In genomic region chr2:174235680-174236079, GRCh38 we compare ENCODE assay signal across 2 cellular contexts.
TF ChIP-seq lines count a peak whose summit lies in the region.

No MANE protein-coding gene starts in this region.

TF ChIP-seq in HepG2, 621 proteins besides CTCF, POLR2A, EP300 and RAD21:
- TF ChIP-seq NFIC (IDR thresholded peaks at IDR 0.05; ENCODE audit: low read length) (no peak), ZNF547 (CRISPR knock-in tag; IDR thresholded peaks at IDR 0.05) (no peak), ZBTB20 (CRISPR knock-in tag; IDR thresholded peaks at IDR 0.05; ENCODE audit: borderline replicate concordance, low read depth) (no peak), ZNF512 (CRISPR knock-in tag; IDR thresholded peaks at IDR 0.05) (no peak), ATM (IDR thresholded peaks at IDR 0.05; ENCODE audit: borderline replicate concordance) (no peak), CENPT (CRISPR knock-in tag; IDR thresholded peaks at IDR 0.05; ENCODE audit: low read depth) (no peak), POLR2AphosphoS5 (IDR thresholded peaks at IDR 0.05; ENCODE audit: low read depth, low read length) (no peak), MAFF (IDR thresholded peaks at IDR 0.05; ENCODE audit: low read depth, low read length) (no peak), ZNF235 (CRISPR knock-in tag; IDR thresholded peaks at IDR 0.05; ENCODE audit: borderline replicate concordance) (no peak), AGO2 (optimal IDR thresholded peaks at IDR 0.05; ENCODE audit: low read depth, low read length) (no peak), HOMEZ (CRISPR knock-in tag; IDR thresholded peaks at IDR 0.05; ENCODE audit: low read depth) (no peak), FIP1L1 (IDR thresholded peaks at IDR 0.05; ENCODE audit: borderline replicate concordance, insufficient read depth, low read depth, low read length) (no peak), SNRNP70 (IDR thresholded peaks at IDR 0.05; ENCODE audit: low read depth, low read length) (no peak), ZNF768 (CRISPR knock-in tag; IDR thresholded peaks at IDR 0.05) (no peak), ZNF3 (CRISPR knock-in tag; IDR thresholded peaks at IDR 0.05) (no peak), GTF2F1 (IDR thresholded peaks at IDR 0.05; ENCODE audit: low read length) (no peak), ZNF318 (CRISPR knock-in tag; IDR thresholded peaks at IDR 0.05) (no peak), FOXA1 (IDR thresholded peaks at IDR 0.05) (no peak), FOXA1 (CRISPR knock-in tag; IDR thresholded peaks at IDR 0.05) (no peak)

TF ChIP-seq in HEK293T, 16 proteins besides CTCF, POLR2A, EP300 and RAD21:
- TF ChIP-seq NFRKB (IDR thresholded peaks at IDR 0.05) (no peak), TARDBP (IDR thresholded peaks at IDR 0.05) (no peak), SUZ12 (IDR thresholded peaks at IDR 0.05) (no peak)
